In the genomic region with DNA sequence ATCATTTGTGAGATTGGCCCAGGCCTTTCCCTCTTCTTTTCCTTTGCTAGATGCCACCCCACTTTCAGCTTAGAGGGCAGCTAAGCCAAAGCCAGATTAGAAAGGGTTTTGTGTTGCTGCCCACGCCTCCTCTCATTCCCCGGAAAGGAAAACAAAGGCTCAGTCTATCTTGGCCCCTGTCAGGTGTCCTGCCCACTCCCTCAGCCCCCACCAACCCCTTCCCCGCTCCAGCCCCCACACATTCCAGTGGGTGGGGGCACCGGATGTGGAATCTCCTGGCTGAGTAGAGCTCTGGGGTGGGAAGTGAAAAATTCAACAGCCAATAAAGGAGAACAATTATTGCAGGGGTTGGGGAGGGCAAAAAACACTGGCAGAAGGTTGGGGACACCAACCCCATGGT, we compare ENCODE assay signal across 7 cellular contexts.
DNase-seq lines count a peak whose midpoint lies in the region; ATAC-seq and TF ChIP-seq lines count a peak whose summit lies in the region.
"Had no signal": no experiment of that assay in that cellular context is flagged by ENCODE, and none has a peak within 500 bp of the region (broad histone marks: within the 10 kb centered on the region; RNA-seq: fewer than 3 reads in every experiment).

No MANE protein-coding gene starts in this region.

- H3K4me1 Mint-ChIP-seq in activated T-cell treated with anti-CD3 and anti-CD28 coated beads, Interleukin-2, amount 50 U/mL, for 24 hours (ENCODE audit: low read depth): peaks cover 44% of the 10 kb centered on the region

- TF ChIP-seq CTCF in tibial artery (IDR thresholded peaks at IDR 0.05): no peak

- no peaks in the 10 kb centered on the region for H3K27me3 Mint-ChIP-seq in activated T-cell treated with anti-CD3 and anti-CD28 coated beads, Interleukin-2, amount 50 U/mL, for 24 hours

- peak overlapping the region; percentile 91 for H3K4me3 Mint-ChIP-seq in activated T-cell treated with anti-CD3 and anti-CD28 coated beads, Interleukin-2, amount 50 U/mL, for 24 hours

- H3K36me3 ChIP-seq in tibial artery: no peaks in the 10 kb centered on the region
- H3K36me3 ChIP-seq: right lobe of liver had no signal

- peak overlapping the region; percentile 97 for H3K27ac Mint-ChIP-seq in activated T-cell treated with anti-CD3 and anti-CD28 coated beads, Interleukin-2, amount 50 U/mL, for 24 hours

- H3K27ac ChIP-seq in tibial artery: peak overlapping the region; percentile 96 to 98
- H3K27ac ChIP-seq: right lobe of liver had no signal

- peaks cover 5 to 90% (median 76%) of the 10 kb centered on the region in 4 donors for H3K4me1 ChIP-seq in tibial artery

- no peaks in the 10 kb centered on the region for H3K9me3 ChIP-seq in tibial artery
- H3K9me3 ChIP-seq: right lobe of liver had no signal

- H3K9me3 Mint-ChIP-seq in activated T-cell treated with anti-CD3 and anti-CD28 coated beads, Interleukin-2, amount 50 U/mL, for 24 hours: no peaks in the 10 kb centered on the region

- DNase-seq in activated T-cell treated with anti-CD3 and anti-CD28 coated beads, Interleukin-2, amount 50 U/mL, for 24 hours: no peak
- DNase-seq in activated T-cell treated with anti-CD3 and anti-CD28 coated beads for 4 hours: no peak
- peak; percentile 73 for DNase-seq in foreskin melanocyte
- no peak for DNase-seq in tibial artery
- DNase-seq in CD1c-positive myeloid dendritic cell (ENCODE audit: extremely low spot score): no peak

- H3K27me3 ChIP-seq in tibial artery: no peaks in the 10 kb centered on the region
- H3K27me3 ChIP-seq: right lobe of liver had no signal

- intact Hi-C loops in tibial artery (cut with DNase I; ENCODE audit: low total_unique reads): no loop called here

- H3K4me3 ChIP-seq in tibial artery: no peak overlapping the region
- H3K4me3 ChIP-seq: right lobe of liver had no signal

- no peak for ATAC-seq in HG03520 (IDR thresholded peaks at IDR 0.05; ENCODE audit: unreplicated experiment)
- ATAC-seq: right lobe of liver had no signal

- H3K36me3 Mint-ChIP-seq in activated T-cell treated with anti-CD3 and anti-CD28 coated beads, Interleukin-2, amount 50 U/mL, for 24 hours (ENCODE audit: low read depth): peaks cover 46% of the 10 kb centered on the region
